Comparison of ENCODE assay signal across 14 cellular contexts in genomic region chr1:160705176-160705745, GRCh38. TPM values are rescaled to one million over a fixed set of nuclear protein-coding genes. Genes with fewer than 3 reads are reported as not detected.
DNase-seq lines count a peak whose midpoint lies in the region; ATAC-seq and TF ChIP-seq lines count a peak whose summit lies in the region.
"Had no signal": no experiment of that assay in that cellular context is flagged by ENCODE, and none has a peak within 500 bp of the region (broad histone marks: within the 10 kb centered on the region; RNA-seq: fewer than 3 reads in every experiment).

No MANE protein-coding gene starts in this region.

- H3K27me3 ChIP-seq in OCI-LY3 (ENCODE audit: low read depth, low read length) (no peaks in the 10 kb centered on the region), left lung (no peaks in the 10 kb centered on the region), BE2C (peaks cover 22% of the 10 kb centered on the region)

- H3K4me3 Mint-ChIP-seq in T-helper 2 cell treated with Interferon-gamma antibody and Interleukin-4, amounts not matched to agents 5 μg/mL and 100 μg/mL, for 36 hours, result no peak overlapping the region

- H3K9me3 ChIP-seq in OCI-LY3 (ENCODE audit: insufficient read depth, low read length) (no peaks in the 10 kb centered on the region), left lung (no peaks in the 10 kb centered on the region), BE2C (no peaks in the 10 kb centered on the region)
- H3K9me3 ChIP-seq: esophagus squamous epithelium, thoracic aorta had no signal

- H3K36me3 ChIP-seq in OCI-LY3 (replicated peaks; ENCODE audit: low read depth, low read length) (peaks cover 44% of the 10 kb centered on the region), left lung (no peaks in the 10 kb centered on the region), BE2C (no peaks in the 10 kb centered on the region)
- H3K36me3 ChIP-seq: cardiac muscle cell, esophagus squamous epithelium, thoracic aorta had no signal

- peaks cover 56% of the 10 kb centered on the region for H3K4me1 Mint-ChIP-seq in T-helper 2 cell treated with Interferon-gamma antibody and Interleukin-4, amounts not matched to agents 5 μg/mL and 100 μg/mL, for 36 hours (ENCODE audit: low read depth)

- H3K27me3 Mint-ChIP-seq in T-helper 2 cell treated with Interferon-gamma antibody and Interleukin-4, amounts not matched to agents 5 μg/mL and 100 μg/mL, for 36 hours (ENCODE audit: low read depth), result no peaks in the 10 kb centered on the region
- H3K27me3 Mint-ChIP-seq: T-cell had no signal

- ATAC-seq in left lung, result peak; percentile 66
- ATAC-seq in GM18907 (IDR thresholded peaks at IDR 0.05; ENCODE audit: unreplicated experiment), result no peak

- no peaks in the 10 kb centered on the region for H3K9me3 Mint-ChIP-seq in T-helper 2 cell treated with Interferon-gamma antibody and Interleukin-4, amounts not matched to agents 5 μg/mL and 100 μg/mL, for 36 hours
- H3K9me3 Mint-ChIP-seq: T-cell had no signal

- H3K79me2 ChIP-seq in OCI-LY3 (ENCODE audit: low read length), result peaks cover 92% of the 10 kb centered on the region

- peaks cover 32% of the 10 kb centered on the region for H4K20me1 ChIP-seq in OCI-LY3 (ENCODE audit: insufficient read depth, low read length)

- H3K27ac ChIP-seq in OCI-LY3 (ENCODE audit: low read length) (peak overlapping the region; percentile 33), left lung (peak overlapping the region in 1 of 2 donors; percentile 88)
- H3K27ac ChIP-seq: cardiac muscle cell, thoracic aorta had no signal

- no peak overlapping the region for H2AFZ ChIP-seq in OCI-LY3 (ENCODE audit: low read depth, low read length)

- DNase-seq in T-helper 2 cell treated with Interferon-gamma antibody and Interleukin-4, amounts not matched to agents 5 μg/mL and 100 μg/mL, for 36 hours (ENCODE audit: low spot score), result no peak
- no peak for DNase-seq in T-helper 2 cell
- DNase-seq in GM12865 (ENCODE audit: low read depth), result peak; percentile 44
- no peak for DNase-seq in left lung
- DNase-seq in retina, result no peak
- DNase-seq in BE2C, result no peak
- DNase-seq: esophagus squamous epithelium, NCI-H526 treated with DMSO at 0.1 percent for 48 hours had no signal

- H3K9ac ChIP-seq in OCI-LY3 (ENCODE audit: low read length), result no peak overlapping the region

- peak overlapping the region; percentile 63 for H3K4me2 ChIP-seq in OCI-LY3 (ENCODE audit: low read length)

- H3K36me3 Mint-ChIP-seq in T-helper 2 cell treated with Interferon-gamma antibody and Interleukin-4, amounts not matched to agents 5 μg/mL and 100 μg/mL, for 36 hours (ENCODE audit: low read depth), result peaks cover 44% of the 10 kb centered on the region

- peak overlapping the region; percentile 47 for H3K27ac Mint-ChIP-seq in T-helper 2 cell treated with Interferon-gamma antibody and Interleukin-4, amounts not matched to agents 5 μg/mL and 100 μg/mL, for 36 hours

- intact Hi-C loops in left lung (cut with DNase I), result no loop called here

- TF ChIP-seq CTCF in GM12865 (IDR thresholded peaks at IDR 0.05; ENCODE audit: insufficient read depth, low read depth, low read length, missing control alignments), result no peak
- no peak for TF ChIP-seq CTCF in OCI-LY3 (IDR thresholded peaks at IDR 0.05; ENCODE audit: low read depth, low read length)
- TF ChIP-seq CTCF in left lung (IDR thresholded peaks at IDR 0.05), result no peak
- no peak for TF ChIP-seq CTCF in BE2C (IDR thresholded peaks at IDR 0.05; ENCODE audit: low read depth, low read length)

- H3K4me1 ChIP-seq in OCI-LY3 (ENCODE audit: low read length), result peaks cover 68% of the 10 kb centered on the region
- H3K4me1 ChIP-seq in left lung, result peaks cover 0 to 66% of the 10 kb centered on the region in 2 donors
- no peaks in the 10 kb centered on the region for H3K4me1 ChIP-seq in BE2C

- H3K4me3 ChIP-seq in GM12865 (ENCODE audit: low read depth, low read length) (peak overlapping the region; percentile 97), OCI-LY3 (ENCODE audit: low read length) (peak overlapping the region; percentile 33), left lung (peak overlapping the region in 1 of 2 donors; percentile 58), BE2C (ENCODE audit: low read depth, low read length) (no peak overlapping the region)
- H3K4me3 ChIP-seq: cardiac muscle cell, esophagus squamous epithelium, thoracic aorta had no signal

RNA-seq across cellular contexts. Expression of gene CD48, which starts 6.4 kb away (rescaled TPM):
- total RNA-seq in left lung, result 10 to 100 TPM in 1 of 2 donors, 1 to 10 TPM in 1; 9.9 to 35.5 TPM
- polyA plus RNA-seq in BE2C (2012; ENCODE audit: insufficient read depth, insufficient read length, low read depth), result not detected
- total RNA-seq: cardiac muscle cell, Daoy had no signal
- polyA plus RNA-seq: cardiac muscle cell had no signal

RNA-seq across cellular contexts. Expression of gene SLAMF7, which starts 33.8 kb away (rescaled TPM):
- 10 to 100 TPM; 16.9 to 33.8 TPM for total RNA-seq in left lung
- polyA plus RNA-seq in BE2C (2012; ENCODE audit: insufficient read depth, insufficient read length, low read depth), result not detected
- total RNA-seq: cardiac muscle cell had no signal
- polyA plus RNA-seq: cardiac muscle cell had no signal

RNA-seq across cellular contexts. Expression of gene SLAMF1, which starts 58.4 kb away (rescaled TPM):
- 1 to 10 TPM in 1 of 2 donors, under 1 TPM in 1; 0.76 to 2.5 TPM for total RNA-seq in left lung
- not detected for polyA plus RNA-seq in BE2C (2012; ENCODE audit: insufficient read depth, insufficient read length, low read depth)
- total RNA-seq: cardiac muscle cell, Daoy had no signal
- polyA plus RNA-seq: cardiac muscle cell had no signal
